23 cellular contexts compared by ENCODE assay signal in the genomic region with DNA sequence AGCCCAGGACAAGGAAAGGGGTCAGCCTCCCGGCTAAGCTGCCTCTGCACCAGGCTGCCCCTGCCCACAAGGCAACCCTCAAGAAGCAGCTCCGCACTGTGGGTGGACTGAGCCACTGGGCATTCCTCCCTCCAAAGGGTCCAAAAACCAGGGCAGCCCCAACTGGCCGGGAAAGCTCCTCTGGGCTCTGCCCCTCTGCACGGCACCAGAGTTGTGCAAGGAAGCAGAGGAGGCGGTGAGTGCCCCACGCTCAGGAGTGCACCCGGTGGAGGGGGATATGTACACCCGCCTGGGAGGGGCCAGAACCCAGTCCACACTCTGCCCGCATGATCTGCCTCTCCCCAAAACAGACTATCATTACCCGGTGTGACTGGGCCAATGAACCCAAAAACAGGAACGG. TPM values are rescaled to one million over a fixed set of nuclear protein-coding genes. Genes with fewer than 3 reads are reported as not detected.
"Had no signal": no experiment of that assay in that cellular context is flagged by ENCODE, and none has a peak within 500 bp of the region (broad histone marks: within the 10 kb centered on the region; RNA-seq: fewer than 3 reads in every experiment).

No MANE protein-coding gene starts in this region.

- H3K4me1 ChIP-seq: parathyroid adenoma, right atrium auricular region, suprapubic skin, transverse colon, uterus had no signal

- H3K4me3 ChIP-seq: dorsolateral prefrontal cortex, mucosa of descending colon, neural progenitor cell, right atrium auricular region, smooth muscle cell, suprapubic skin, transverse colon, upper lobe of right lung, uterus had no signal

- FAIRE-seq: frontal cortex, keratinocyte had no signal

- H3K27me3 ChIP-seq: dorsolateral prefrontal cortex, neural progenitor cell, right atrium auricular region, transverse colon, upper lobe of right lung, uterus had no signal

- H3K9ac ChIP-seq: neural progenitor cell, parathyroid adenoma had no signal

- H3K27ac ChIP-seq: dorsolateral prefrontal cortex, neural progenitor cell, parathyroid adenoma, right atrium auricular region, suprapubic skin, transverse colon, upper lobe of right lung, uterus had no signal

- H3K9me3 ChIP-seq: mucosa of descending colon, right atrium auricular region, suprapubic skin, transverse colon, upper lobe of right lung, uterus had no signal

- H3K36me3 ChIP-seq: neural progenitor cell, right atrium auricular region, suprapubic skin, transverse colon, upper lobe of right lung, uterus had no signal

- DNase-seq: cortex of kidney; dorsolateral prefrontal cortex; effector CD4-positive, alpha-beta T cell; mesenchymal stem cell; mucosa of descending colon; naive B cell; stimulated activated CD4-positive, alpha-beta T cell treated with anti-CD3 and anti-CD28 coated beads, Interleukin-12 subunit alpha, Interleukin-12 subunit beta, amount 100 ng/mL, for 4 hours; stimulated activated CD4-positive, alpha-beta T cell treated with anti-CD3 and anti-CD28 coated beads, Interleukin-1b, Interleukin-23, amount 100 ng/mL, for 48 hours; stimulated activated CD4-positive, alpha-beta T cell treated with anti-CD3 and anti-CD28 coated beads, Interleukin-4, amount 100 ng/mL, for 1 hour; stimulated activated CD8-positive, alpha-beta memory T cell treated with anti-CD3 and anti-CD28 coated beads, Interleukin-4, amount 100 ng/mL, for 48 hours; stimulated activated naive CD4-positive, alpha-beta T cell; stimulated activated naive CD8-positive, alpha-beta T cell treated with anti-CD3 and anti-CD28 coated beads, Interleukin-15, amount 100 ng/mL, for 72 hours; transverse colon; upper lobe of right lung; uterus had no signal

RNA-seq across cellular contexts. Expression of a gene that starts 43.8 kb away (rescaled TPM):
- total RNA-seq: fibroblast of villous mesenchyme had no signal
- polyA plus RNA-seq: keratinocyte had no signal
